In the genomic region with DNA sequence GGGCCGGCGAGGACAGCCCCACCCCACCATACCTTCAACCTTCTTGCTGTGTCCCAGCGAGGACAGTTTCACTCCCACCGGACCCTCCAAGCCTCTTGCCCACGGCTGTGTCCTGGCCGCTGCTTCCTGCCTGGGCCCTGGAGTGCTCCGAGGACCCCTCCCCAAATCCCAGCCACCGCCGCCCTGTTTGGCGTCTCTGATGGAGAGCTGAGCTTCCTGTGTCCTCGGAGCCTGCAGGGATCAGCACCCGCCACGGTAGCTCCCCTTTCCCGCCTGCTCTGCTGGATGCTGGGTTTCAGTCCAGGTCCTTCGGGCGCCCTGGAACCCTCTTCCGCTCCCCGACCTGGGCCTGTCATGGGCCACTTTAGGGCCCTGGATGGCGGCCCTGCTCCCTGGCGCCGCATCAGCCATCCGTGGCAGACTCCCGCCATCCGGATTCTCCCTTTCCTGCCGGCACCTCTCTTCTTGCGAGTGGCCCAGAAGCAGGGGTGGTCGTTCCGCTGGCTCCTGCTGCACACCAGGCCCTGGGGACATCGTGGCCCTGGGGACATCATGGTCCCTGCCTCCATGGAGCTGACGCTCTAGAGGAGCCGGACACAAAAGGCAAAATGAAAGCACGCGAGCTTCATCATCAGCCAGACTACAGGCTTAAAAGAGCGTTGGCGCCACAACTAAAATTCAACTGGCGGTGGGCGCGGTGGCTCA, we compare ENCODE assay signal across 26 cellular contexts. TPM values are rescaled to one million over a fixed set of nuclear protein-coding genes. Genes with fewer than 3 reads are reported as not detected.
"Had no signal": no experiment of that assay in that cellular context is flagged by ENCODE, and none has a peak within 500 bp of the region (broad histone marks: within the 10 kb centered on the region; RNA-seq: fewer than 3 reads in every experiment).

No MANE protein-coding gene starts in this region.

- H3K4me3 ChIP-seq: adrenal gland, cardiac muscle cell, left ventricle myocardium inferior, mucosa of descending colon, right lobe of liver, suprapubic skin, transverse colon, vagina had no signal

- H3K27me3 ChIP-seq: cardiac muscle cell, right lobe of liver, vagina had no signal

- H3K9me3 ChIP-seq: adrenal gland, right lobe of liver, vagina had no signal

- H3K4me1 Mint-ChIP-seq: activated naive CD4-positive, alpha-beta T cell treated with anti-CD3 and anti-CD28 coated beads, Interleukin-2, amount 50 U/mL, for 24 hours; naive B cell; neural crest cell; stimulated activated naive CD8-positive, alpha-beta T cell treated with anti-CD3 and anti-CD28 coated beads, Interleukin-15, amount 100 ng/mL, for 72 hours had no signal

- DNase-seq: activated CD4-positive, alpha-beta T cell treated with anti-CD3 and anti-CD28 coated beads for 4 hours; activated CD8-positive, alpha-beta T cell treated with anti-CD3 and anti-CD28 coated beads for 36 hours; activated gamma-delta T cell; activated T-cell treated with anti-CD3 and anti-CD28 coated beads, Interleukin-2, amount 50 U/mL, for 4 hours; adrenal gland; erythroblast; foreskin melanocyte; hypothalamus; left ventricle myocardium inferior; mucosa of descending colon; naive B cell; right lobe of liver; small intestine; stimulated activated CD4-positive, alpha-beta T cell treated with anti-CD3 and anti-CD28 coated beads, Interleukin-15, amount 100 ng/mL, for 24 hours; stimulated activated CD4-positive, alpha-beta T cell treated with anti-CD3 and anti-CD28 coated beads, Interleukin-2, amount 100 ng/mL, for 48 hours; stimulated activated naive CD8-positive, alpha-beta T cell treated with anti-CD3 and anti-CD28 coated beads, Interleukin-15, amount 100 ng/mL, for 72 hours; transverse colon had no signal

- H3K4me1 ChIP-seq: adrenal gland, left ventricle myocardium inferior, right lobe of liver, transverse colon, vagina had no signal

- H3K4me3 Mint-ChIP-seq: activated CD8-positive, alpha-beta T cell treated with anti-CD3 and anti-CD28 coated beads for 36 hours; activated naive CD4-positive, alpha-beta T cell treated with anti-CD3 and anti-CD28 coated beads, Interleukin-2, amount 50 U/mL, for 24 hours; activated T-cell treated with anti-CD3 and anti-CD28 coated beads, Interleukin-2, amount 50 U/mL, for 4 hours; naive B cell; neural crest cell; stimulated activated naive CD8-positive, alpha-beta T cell treated with anti-CD3 and anti-CD28 coated beads, Interleukin-15, amount 100 ng/mL, for 72 hours; WTC11 had no signal

- FAIRE-seq: small intestine, TTC549 had no signal

- H3K36me3 ChIP-seq: adrenal gland, cardiac muscle cell, left ventricle myocardium inferior, right lobe of liver, suprapubic skin, transverse colon, vagina had no signal

- H3K27ac Mint-ChIP-seq: activated CD8-positive, alpha-beta T cell treated with anti-CD3 and anti-CD28 coated beads for 36 hours; activated naive CD4-positive, alpha-beta T cell treated with anti-CD3 and anti-CD28 coated beads, Interleukin-2, amount 50 U/mL, for 24 hours; stimulated activated naive CD8-positive, alpha-beta T cell treated with anti-CD3 and anti-CD28 coated beads, Interleukin-15, amount 100 ng/mL, for 72 hours; WTC11 had no signal

- H3K27ac ChIP-seq: adrenal gland, cardiac muscle cell, left ventricle myocardium inferior, right lobe of liver, suprapubic skin, transverse colon, vagina had no signal

RNA-seq across cellular contexts. Expression of gene GAL, which starts 34.3 kb away (rescaled TPM):
- total RNA-seq: osteocyte; T-helper 2 cell treated with Interferon-gamma antibody and Interleukin-4, amounts not matched to agents 100 ng/mL and 5 ng/mL, for 36 hours had no signal
